1 cellular context compared by ENCODE assay signal in genomic region chr11:125513705-125514265, GRCh38.
TF ChIP-seq lines count a peak whose summit lies in the region.

No MANE protein-coding gene starts in this region.

TF ChIP-seq in H1, 55 proteins besides CTCF, POLR2A, EP300 and RAD21 (continued from another document):
- TF ChIP-seq GABPA (IDR thresholded peaks at IDR 0.05; ENCODE audit: borderline replicate concordance, insufficient read depth, low read length) (no peak), TAF7 (optimal IDR thresholded peaks at IDR 0.05; ENCODE audit: borderline replicate concordance, low read depth, low read length) (no peak), SAP30 (IDR thresholded peaks at IDR 0.05; ENCODE audit: insufficient read depth, insufficient replicate concordance, low read length) (no peak)
